ENCODE assay signal across 1 cellular context in genomic region chr2:129723277-129724020, GRCh38.
TF ChIP-seq lines count a peak whose summit lies in the region.

No MANE protein-coding gene starts in this region.

TF ChIP-seq in GM23338, 12 proteins besides CTCF, POLR2A, EP300 and RAD21 (continued from another document):
- TF ChIP-seq ZNF462 (CRISPR knock-in tag; IDR thresholded peaks at IDR 0.05) (no peak), EZH2 (IDR thresholded peaks at IDR 0.05; ENCODE audit: low read depth, unreplicated experiment) (no peak), CREB1 (CRISPR knock-in tag; IDR thresholded peaks at IDR 0.05; ENCODE audit: low read depth) (no peak), REST (IDR thresholded peaks at IDR 0.05; ENCODE audit: unreplicated experiment) (no peak), POLR2AphosphoS5 (IDR thresholded peaks at IDR 0.05; ENCODE audit: low read depth) (no peak), STAT1 (IDR thresholded peaks at IDR 0.05; ENCODE audit: unreplicated experiment) (no peak), JUNB (IDR thresholded peaks at IDR 0.05; ENCODE audit: unreplicated experiment) (no peak)
TF ChIP-seq in GM23338: peak in this region for 0.
